Comparison of ENCODE assay signal across 2 cellular contexts in the genomic region with DNA sequence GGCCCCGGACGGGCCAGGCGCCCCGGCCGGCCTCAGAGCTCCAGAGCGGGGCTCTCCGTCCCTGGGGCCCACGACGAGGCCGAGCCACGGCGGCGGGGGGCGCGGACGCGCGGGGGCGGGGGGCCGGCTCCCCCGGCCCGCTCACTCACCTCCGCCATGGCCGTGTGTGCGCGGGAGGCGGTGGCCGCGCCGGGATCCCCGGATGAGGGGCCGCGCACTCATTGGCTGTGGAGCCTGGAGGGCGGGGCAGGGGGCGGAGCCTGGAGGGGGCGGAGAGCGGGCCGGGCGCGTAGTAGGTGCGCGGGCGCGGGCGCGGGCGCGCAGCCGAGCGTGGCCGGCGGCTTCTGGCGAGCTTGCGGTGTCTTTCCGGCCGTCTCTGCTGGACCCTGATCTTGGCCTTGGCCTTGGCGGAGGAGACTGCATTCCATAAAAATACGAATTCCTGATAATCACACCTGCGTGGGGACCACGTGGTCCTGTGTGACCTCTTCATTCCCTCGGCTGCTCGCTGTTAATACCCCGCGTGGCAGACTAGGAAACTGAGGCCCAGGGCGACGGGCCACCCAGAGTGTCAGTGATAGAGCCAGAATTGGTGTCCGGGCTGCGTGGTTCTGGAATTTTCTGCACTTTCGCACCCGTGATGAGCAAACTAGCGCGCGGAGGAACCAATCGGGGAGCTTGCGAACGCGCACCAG.
TF ChIP-seq lines count a peak whose summit lies in the region.

A gene with protein sequence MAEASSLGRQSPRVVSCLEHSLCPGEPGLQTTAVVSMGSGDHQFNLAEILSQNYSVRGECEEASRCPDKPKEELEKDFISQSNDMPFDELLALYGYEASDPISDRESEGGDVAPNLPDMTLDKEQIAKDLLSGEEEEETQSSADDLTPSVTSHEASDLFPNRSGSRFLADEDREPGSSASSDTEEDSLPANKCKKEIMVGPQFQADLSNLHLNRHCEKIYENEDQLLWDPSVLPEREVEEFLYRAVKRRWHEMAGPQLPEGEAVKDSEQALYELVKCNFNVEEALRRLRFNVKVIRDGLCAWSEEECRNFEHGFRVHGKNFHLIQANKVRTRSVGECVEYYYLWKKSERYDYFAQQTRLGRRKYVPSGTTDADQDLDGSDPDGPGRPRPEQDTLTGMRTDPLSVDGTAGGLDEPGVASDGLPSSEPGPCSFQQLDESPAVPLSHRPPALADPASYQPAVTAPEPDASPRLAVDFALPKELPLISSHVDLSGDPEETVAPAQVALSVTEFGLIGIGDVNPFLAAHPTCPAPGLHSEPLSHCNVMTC (minus strand): TSS at position 172 of the 695 bp plus-strand sequence. CDS start 14 bp downstream, at position 158.

TF ChIP-seq in HEK293, 187 proteins besides CTCF, POLR2A, EP300 and RAD21 (continued from another document):
- TF ChIP-seq, protein P1, sequence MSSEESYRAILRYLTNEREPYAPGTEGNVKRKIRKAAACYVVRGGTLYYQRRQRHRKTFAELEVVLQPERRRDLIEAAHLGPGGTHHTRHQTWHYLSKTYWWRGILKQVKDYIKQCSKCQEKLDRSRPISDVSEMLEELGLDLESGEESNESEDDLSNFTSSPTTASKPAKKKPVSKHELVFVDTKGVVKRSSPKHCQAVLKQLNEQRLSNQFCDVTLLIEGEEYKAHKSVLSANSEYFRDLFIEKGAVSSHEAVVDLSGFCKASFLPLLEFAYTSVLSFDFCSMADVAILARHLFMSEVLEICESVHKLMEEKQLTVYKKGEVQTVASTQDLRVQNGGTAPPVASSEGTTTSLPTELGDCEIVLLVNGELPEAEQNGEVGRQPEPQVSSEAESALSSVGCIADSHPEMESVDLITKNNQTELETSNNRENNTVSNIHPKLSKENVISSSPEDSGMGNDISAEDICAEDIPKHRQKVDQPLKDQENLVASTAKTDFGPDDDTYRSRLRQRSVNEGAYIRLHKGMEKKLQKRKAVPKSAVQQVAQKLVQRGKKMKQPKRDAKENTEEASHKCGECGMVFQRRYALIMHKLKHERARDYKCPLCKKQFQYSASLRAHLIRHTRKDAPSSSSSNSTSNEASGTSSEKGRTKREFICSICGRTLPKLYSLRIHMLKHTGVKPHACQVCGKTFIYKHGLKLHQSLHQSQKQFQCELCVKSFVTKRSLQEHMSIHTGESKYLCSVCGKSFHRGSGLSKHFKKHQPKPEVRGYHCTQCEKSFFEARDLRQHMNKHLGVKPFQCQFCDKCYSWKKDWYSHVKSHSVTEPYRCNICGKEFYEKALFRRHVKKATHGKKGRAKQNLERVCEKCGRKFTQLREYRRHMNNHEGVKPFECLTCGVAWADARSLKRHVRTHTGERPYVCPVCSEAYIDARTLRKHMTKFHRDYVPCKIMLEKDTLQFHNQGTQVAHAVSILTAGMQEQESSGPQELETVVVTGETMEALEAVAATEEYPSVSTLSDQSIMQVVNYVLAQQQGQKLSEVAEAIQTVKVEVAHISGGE (tag by site-specific recombination; conservative IDR thresholded peaks at IDR 0.05; ENCODE audit: low read depth) = no peak
TF ChIP-seq in HEK293: peak in this region for 10.

TF ChIP-seq in GM12878, 131 proteins besides CTCF, POLR2A, EP300 and RAD21 (continued from another document):
- TF ChIP-seq, protein P2, sequence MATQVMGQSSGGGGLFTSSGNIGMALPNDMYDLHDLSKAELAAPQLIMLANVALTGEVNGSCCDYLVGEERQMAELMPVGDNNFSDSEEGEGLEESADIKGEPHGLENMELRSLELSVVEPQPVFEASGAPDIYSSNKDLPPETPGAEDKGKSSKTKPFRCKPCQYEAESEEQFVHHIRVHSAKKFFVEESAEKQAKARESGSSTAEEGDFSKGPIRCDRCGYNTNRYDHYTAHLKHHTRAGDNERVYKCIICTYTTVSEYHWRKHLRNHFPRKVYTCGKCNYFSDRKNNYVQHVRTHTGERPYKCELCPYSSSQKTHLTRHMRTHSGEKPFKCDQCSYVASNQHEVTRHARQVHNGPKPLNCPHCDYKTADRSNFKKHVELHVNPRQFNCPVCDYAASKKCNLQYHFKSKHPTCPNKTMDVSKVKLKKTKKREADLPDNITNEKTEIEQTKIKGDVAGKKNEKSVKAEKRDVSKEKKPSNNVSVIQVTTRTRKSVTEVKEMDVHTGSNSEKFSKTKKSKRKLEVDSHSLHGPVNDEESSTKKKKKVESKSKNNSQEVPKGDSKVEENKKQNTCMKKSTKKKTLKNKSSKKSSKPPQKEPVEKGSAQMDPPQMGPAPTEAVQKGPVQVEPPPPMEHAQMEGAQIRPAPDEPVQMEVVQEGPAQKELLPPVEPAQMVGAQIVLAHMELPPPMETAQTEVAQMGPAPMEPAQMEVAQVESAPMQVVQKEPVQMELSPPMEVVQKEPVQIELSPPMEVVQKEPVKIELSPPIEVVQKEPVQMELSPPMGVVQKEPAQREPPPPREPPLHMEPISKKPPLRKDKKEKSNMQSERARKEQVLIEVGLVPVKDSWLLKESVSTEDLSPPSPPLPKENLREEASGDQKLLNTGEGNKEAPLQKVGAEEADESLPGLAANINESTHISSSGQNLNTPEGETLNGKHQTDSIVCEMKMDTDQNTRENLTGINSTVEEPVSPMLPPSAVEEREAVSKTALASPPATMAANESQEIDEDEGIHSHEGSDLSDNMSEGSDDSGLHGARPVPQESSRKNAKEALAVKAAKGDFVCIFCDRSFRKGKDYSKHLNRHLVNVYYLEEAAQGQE (IDR thresholded peaks at IDR 0.05; ENCODE audit: low read depth, low read length) = no peak
- TF ChIP-seq TCF12 (IDR thresholded peaks at IDR 0.05; ENCODE audit: low read depth, low read length) = no peak
- 0 out of 2 replicates have a peak, but pooled peaks have one; percentile 41 for TF ChIP-seq LARP7 (IDR thresholded peaks at IDR 0.05)
- peak; percentile 62; the same call in 1 of the 2 replicates for TF ChIP-seq SMARCA5 (IDR thresholded peaks at IDR 0.05)
TF ChIP-seq in GM12878: peak in this region for 18.
